8 cellular contexts compared by ENCODE assay signal in genomic region chr9:112097712-112098688, GRCh38.
DNase-seq lines count a peak whose midpoint lies in the region; ATAC-seq and TF ChIP-seq lines count a peak whose summit lies in the region.

No MANE protein-coding gene starts in this region.

- peak; percentile 59 for ATAC-seq in GM19467 (IDR thresholded peaks at IDR 0.05; ENCODE audit: unreplicated experiment)

- DNase-seq in AG08396 (ENCODE audit: low spot score) (peak; percentile 76), NCI-H1417 (lab: John Stamatoyannopoulos, UW) (peak; percentile 61 to 84 (median 69)), T follicular helper cell (ENCODE audit: low read depth) (peak; percentile 45), adrenal gland (peak; percentile 56 to 86 (median 71)), right atrium auricular region (ENCODE audit: low spot score) (no peak), sigmoid colon (no peak), GOT3 (lab: John Stamatoyannopoulos, UW) (no peak)

- TF ChIP-seq EP300 in sigmoid colon (IDR thresholded peaks at IDR 0.05) = no peak

- no peaks in the 10 kb centered on the region for H3K9me3 ChIP-seq in adrenal gland (replicated peaks in 1 of 3)
- H3K9me3 ChIP-seq in right atrium auricular region = no peaks in the 10 kb centered on the region
- no peaks in the 10 kb centered on the region for H3K9me3 ChIP-seq in sigmoid colon

- TF ChIP-seq CTCF in adrenal gland (IDR thresholded peaks at IDR 0.05) = peak; percentile 84 to 95 (median 90)
- peak; percentile 88 to 91 for TF ChIP-seq CTCF in right atrium auricular region (IDR thresholded peaks at IDR 0.05)
- peak; percentile 55 to 85 (median 71) for TF ChIP-seq CTCF in sigmoid colon (IDR thresholded peaks at IDR 0.05)

- H3K4me1 ChIP-seq in adrenal gland (replicated peaks in 1 of 2) = no peaks in the 10 kb centered on the region
- no peaks in the 10 kb centered on the region for H3K4me1 ChIP-seq in right atrium auricular region
- no peaks in the 10 kb centered on the region for H3K4me1 ChIP-seq in sigmoid colon

- H3K4me3 ChIP-seq in adrenal gland = no peak overlapping the region
- H3K4me3 ChIP-seq in right atrium auricular region = no peak overlapping the region
- no peak overlapping the region for H3K4me3 ChIP-seq in sigmoid colon

- 65 to 74% (median 72%) methylated on average over 15 of the region's 15 CpGs for WGBS in adrenal gland, 4 donors
- 73 to 76% methylated on average over 15 of the region's 15 CpGs for WGBS in sigmoid colon, 2 donors

- H3K27me3 ChIP-seq in adrenal gland = no peaks in the 10 kb centered on the region
- no peaks in the 10 kb centered on the region for H3K27me3 ChIP-seq in right atrium auricular region
- H3K27me3 ChIP-seq in sigmoid colon = no peaks in the 10 kb centered on the region

- no peak for TF ChIP-seq POLR2A in adrenal gland (IDR thresholded peaks at IDR 0.05)
- TF ChIP-seq POLR2A in sigmoid colon (IDR thresholded peaks at IDR 0.05) = no peak

- H3K27ac ChIP-seq in adrenal gland (no peak overlapping the region), right atrium auricular region (no peak overlapping the region), sigmoid colon (no peak overlapping the region)

- intact Hi-C loops in adrenal gland (cut with DNase I) = loop anchor here (5.0 kb wide), 2 partner anchors 234 to 259 kb away; partner anchors contain the start of gene PTBP3 (in 1 of the 2)
- intact Hi-C loops in sigmoid colon (cut with DNase I) = loop anchor here (1.0 to 10.0 kb wide), 2 partner anchors 63 to 263 kb away; no protein-coding TSS in a partner anchor

- H3K36me3 ChIP-seq in adrenal gland (replicated peaks in 1 of 2) (no peaks in the 10 kb centered on the region), right atrium auricular region (peaks cover 6% of the 10 kb centered on the region), sigmoid colon (no peaks in the 10 kb centered on the region)

Comparison
In these comparisons a context has a peak if more than half of its experiments do, and no peak if none do; other contexts are left out.
1. DNase-seq: peak in AG08396 (single experiment), NCI-H1417 (3 of 3), T follicular helper cell (single experiment) and adrenal gland (7 of 7); none in right atrium auricular region (single experiment), sigmoid colon (single experiment) and GOT3 (single experiment).
2. Peak in every context shown above with its lines, with median percentiles within 50 percentile points of each other: CTCF ChIP-seq.